8 cellular contexts compared by ENCODE assay signal in genomic region chr17:26883878-26884740, GRCh38.
DNase-seq lines count a peak whose midpoint lies in the region; ATAC-seq and TF ChIP-seq lines count a peak whose summit lies in the region.
"Not testable (repeated sequence)": the region's sequence is repeated elsewhere in the genome, so short reads cannot be mapped to it uniquely, and the experiment has no call there.

No MANE protein-coding gene starts in this region.

- H2AFZ ChIP-seq in IMR-90 (replicated peaks; ENCODE audit: low read length, poor library complexity) = not testable (repeated sequence)

- dilution Hi-C loops in IMR-90 (cut with HindIII; ENCODE audit: low sequenced_read_pairs, unreplicated experiment) = not testable (repeated sequence)

- not testable (repeated sequence) for H3K36me3 ChIP-seq in IMR-90 (ENCODE audit: control insufficient read depth, insufficient read depth, low read length); body of pancreas (replicated peaks in 1 of 2; ENCODE audit: insufficient read depth in 1 of 2, low read depth in 2 of 2); upper lobe of right lung

- H2BK5ac ChIP-seq in IMR-90 (ENCODE audit: low read depth, low read length, poor library complexity, severe bottlenecking) = not testable (repeated sequence)

- H4K8ac ChIP-seq in IMR-90 (ENCODE audit: low read depth in 2 of 2, low read length in 2 of 2) = not testable (repeated sequence)

- H3K36me3 Mint-ChIP-seq in memory B cell = not testable (repeated sequence)

- not testable (repeated sequence) for H2BK120ac ChIP-seq in IMR-90 (ENCODE audit: low read depth, low read length)

- not testable (repeated sequence) for H3K9me3 Mint-ChIP-seq in memory B cell

- H3K9ac ChIP-seq in IMR-90 (ENCODE audit: low read depth, low read length) = not testable (repeated sequence)

- TF ChIP-seq CTCF in IMR-90 (conservative IDR thresholded peaks at IDR 0.05; ENCODE audit: low read depth, low read length); body of pancreas (IDR thresholded peaks at IDR 0.05); upper lobe of right lung (IDR thresholded peaks at IDR 0.05): not testable (repeated sequence)

- H3K4me2 ChIP-seq in IMR-90 (ENCODE audit: low read depth, low read length) = not testable (repeated sequence)

- not testable (repeated sequence) for H3K27ac ChIP-seq in IMR-90 (ENCODE audit: insufficient read depth, low read length); body of pancreas; upper lobe of right lung

- H2BK20ac ChIP-seq in IMR-90 (ENCODE audit: low read depth, low read length) = not testable (repeated sequence)

- H3K27ac Mint-ChIP-seq in memory B cell = not testable (repeated sequence)

- not testable (repeated sequence) for H3K4ac ChIP-seq in IMR-90 (ENCODE audit: low read depth, low read length)

- H2AK9ac ChIP-seq in IMR-90 (replicated peaks; ENCODE audit: low read depth, low read length, poor library complexity) = not testable (repeated sequence)

- WGBS in IMR-90 (ENCODE audit: extremely low coverage in 2 of 2, insufficient read length in 1 of 2), 2 experiments = no CpG with 5 or more reads among the region's 16 CpGs
- WGBS in body of pancreas, 2 donors = 51 to 64% methylated on average over 8 to 11 of the region's 16 CpGs

- H3K4me1 Mint-ChIP-seq in memory B cell = not testable (repeated sequence)

- H3K23ac ChIP-seq in IMR-90 (ENCODE audit: low read depth, low read length) = not testable (repeated sequence)

- BruUV-seq in IMR-90 (replicated peaks; lab: Mats Ljungman, UMichigan) = not testable (repeated sequence)

- H2AK5ac ChIP-seq in IMR-90 (ENCODE audit: low read depth, low read length) = not testable (repeated sequence)

- not testable (repeated sequence) for H3K27me3 ChIP-seq in IMR-90 (ENCODE audit: control insufficient read depth, insufficient read depth, low read length); body of pancreas; upper lobe of right lung

- TF ChIP-seq POLR2A in IMR-90 (IDR thresholded peaks at IDR 0.05; ENCODE audit: low read depth, low read length); body of pancreas (IDR thresholded peaks at IDR 0.05): not testable (repeated sequence)

- intact Hi-C loops in IMR-90 (cut with micrococcal nuclease); body of pancreas (cut with DNase I); left cardiac atrium (cut with DNase I); sciatic nerve (cut with DNase I); upper lobe of right lung (cut with DNase I): not testable (repeated sequence)

- not testable (repeated sequence) for DNase-seq in IMR-90; body of pancreas; left cardiac atrium; memory B cell (ENCODE audit: low spot score in 2 of 2); sciatic nerve (ENCODE audit: low spot score); upper lobe of right lung

- not testable (repeated sequence) for H3K14ac ChIP-seq in IMR-90 (replicated peaks; ENCODE audit: low read depth, low read length)

- not testable (repeated sequence) for H3K9me1 ChIP-seq in IMR-90 (ENCODE audit: insufficient read depth, low read length)

- not testable (repeated sequence) for H3K18ac ChIP-seq in IMR-90 (ENCODE audit: low read depth, low read length)

- H3K79me1 ChIP-seq in IMR-90 (ENCODE audit: low read depth in 1 of 2, low read length in 2 of 2) = not testable (repeated sequence)

- H4K20me1 ChIP-seq in IMR-90 (ENCODE audit: insufficient read depth, low read length) = not testable (repeated sequence)

- not testable (repeated sequence) for H4K5ac ChIP-seq in IMR-90 (ENCODE audit: low read depth, low read length)

- not testable (repeated sequence) for H3K4me3 Mint-ChIP-seq in memory B cell

- H3K4me3 ChIP-seq in IMR-90 (ENCODE audit: insufficient read depth, low read depth, low read length); body of pancreas; upper lobe of right lung: not testable (repeated sequence)

- not testable (repeated sequence) for H3K27me3 Mint-ChIP-seq in memory B cell

- H2BK15ac ChIP-seq in IMR-90 (ENCODE audit: low read depth, low read length) = not testable (repeated sequence)

- ATAC-seq in GM18502 (IDR thresholded peaks at IDR 0.05; ENCODE audit: poor library complexity, unreplicated experiment) (peak; percentile 12), IMR-90 (ENCODE audit: low read depth) (peak; percentile 33), body of pancreas (peak; percentile 30), left cardiac atrium (peak; percentile 48 to 56), memory B cell (ENCODE audit: low read depth) (peak; percentile 27), sciatic nerve (peak; percentile 54), upper lobe of right lung (peak; percentile 59)
- ATAC-seq in activated CD4-positive, CD25-positive, alpha-beta regulatory T cell treated with anti-CD3 and anti-CD28 coated beads, Interleukin-2, amount 50 U/mL, for 24 hours = peak; percentile 22 to 46

- CTCF ChIA-PET in IMR-90 (lab: Yijun Ruan, JAX) = not testable (repeated sequence)

- POLR2A ChIA-PET in IMR-90 (lab: Charles Lee; ENCODE audit: unreplicated experiment) = not testable (repeated sequence)

- TF ChIP-seq RAD21 in IMR-90 (IDR thresholded peaks at IDR 0.05; ENCODE audit: low read length) = not testable (repeated sequence)

- not testable (repeated sequence) for H3K56ac ChIP-seq in IMR-90 (ENCODE audit: extremely low read depth, insufficient read depth, low read length)

- not testable (repeated sequence) for H4K91ac ChIP-seq in IMR-90 (ENCODE audit: insufficient read depth, low read depth, low read length)

- H3K4me1 ChIP-seq in IMR-90 (ENCODE audit: control insufficient read depth, insufficient read depth, low read length); body of pancreas; upper lobe of right lung: not testable (repeated sequence)

- H3K9me3 ChIP-seq in IMR-90 (ENCODE audit: control insufficient read depth, insufficient read depth, low read length); body of pancreas; upper lobe of right lung: not testable (repeated sequence)

- in situ Hi-C loops in IMR-90 (cut with MboI; ENCODE audit: low sequenced_read_pairs) = not testable (repeated sequence)
